In genomic region chr11:3710485-3711259, GRCh38 we compare ENCODE assay signal across 20 cellular contexts. TPM values are rescaled to one million over a fixed set of nuclear protein-coding genes. Genes with fewer than 3 reads are reported as not detected.
DNase-seq lines count a peak whose midpoint lies in the region; ATAC-seq, FAIRE-seq and TF ChIP-seq lines count a peak whose summit lies in the region.
"Had no signal": no experiment of that assay in that cellular context is flagged by ENCODE, and none has a peak within 500 bp of the region (broad histone marks: within the 10 kb centered on the region; RNA-seq: fewer than 3 reads in every experiment).

No MANE protein-coding gene starts in this region.

- ATAC-seq in activated naive CD8-positive, alpha-beta T cell treated with anti-CD3 and anti-CD28 coated beads, Interleukin-2, amount 50 U/mL, for 24 hours: no peak
- ATAC-seq in T-helper 17 cell: no peak
- ATAC-seq: activated T-cell treated with anti-CD3 and anti-CD28 coated beads, Interleukin-2, amount 50 U/mL, for 4 hours; body of pancreas; foreskin keratinocyte had no signal

- H3K4me3 Mint-ChIP-seq in activated naive CD8-positive, alpha-beta T cell treated with anti-CD3 and anti-CD28 coated beads, Interleukin-2, amount 50 U/mL, for 24 hours: no peak overlapping the region
- H3K4me3 Mint-ChIP-seq in T-helper 17 cell: no peak overlapping the region
- H3K4me3 Mint-ChIP-seq: activated B cell treated with CpG ODN at 0.5 μM for 24 hours; activated T-cell treated with anti-CD3 and anti-CD28 coated beads, Interleukin-2, amount 50 U/mL, for 4 hours had no signal

- H3K4me3 ChIP-seq in AG04449 (ENCODE audit: low read depth, low read length) (no peak overlapping the region), uterus (no peak overlapping the region)
- H3K4me3 ChIP-seq: body of pancreas, tibial artery had no signal

- peak; percentile 29 for DNase-seq in AG04449 (ENCODE audit: low read depth, low spot score)
- DNase-seq in H54 (ENCODE audit: insufficient read length, low spot score): no peak
- no peak for DNase-seq in activated naive CD8-positive, alpha-beta T cell treated with anti-CD3 and anti-CD28 coated beads, Interleukin-2, amount 50 U/mL, for 24 hours
- DNase-seq in iris pigment epithelial cell (ENCODE audit: low read depth): peak; percentile 81
- no peak for DNase-seq in NCI-H226
- no peak for DNase-seq in T-helper 17 cell
- no peak for DNase-seq in uterus
- DNase-seq in KBM-7: no peak
- DNase-seq: activated B cell treated with CpG ODN at 0.5 μM for 24 hours; activated T-cell treated with anti-CD3 and anti-CD28 coated beads, Interleukin-2, amount 50 U/mL, for 4 hours; BE2C; body of pancreas; DND-41; effector CD4-positive, alpha-beta T cell; foreskin keratinocyte; midbrain; NCI-H1417 treated with DMSO at 0.1 percent for 48 hours; SK-N-SH; stimulated activated CD4-positive, alpha-beta T cell treated with anti-CD3 and anti-CD28 coated beads, Interleukin-15, amount 100 ng/mL, for 24 hours; tibial artery had no signal

- peak overlapping the region; percentile 41 for H3K27ac Mint-ChIP-seq in activated naive CD8-positive, alpha-beta T cell treated with anti-CD3 and anti-CD28 coated beads, Interleukin-2, amount 50 U/mL, for 24 hours
- H3K27ac Mint-ChIP-seq in T-helper 17 cell: no peak overlapping the region
- H3K27ac Mint-ChIP-seq: activated B cell treated with CpG ODN at 0.5 μM for 24 hours had no signal

- POLR2A ChIA-PET in AG04449 (lab: Yijun Ruan, JAX): interaction anchor here (0.5 kb wide), 1 partner anchor 40 kb away, joined by 4 read pairs; no protein-coding TSS in a partner anchor

- CTCF ChIA-PET in AG04449 (lab: Yijun Ruan, JAX): interaction anchor here (1.6 to 2.3 kb wide), 2 partner anchors 9 to 362 kb away, joined by 4 to 6 read pairs; no protein-coding TSS in a partner anchor

- H3K36me3 ChIP-seq in uterus: no peaks in the 10 kb centered on the region

- no peak overlapping the region for H3K27ac ChIP-seq in uterus
- H3K27ac ChIP-seq: body of pancreas, foreskin keratinocyte, tibial artery had no signal

- TF ChIP-seq POLR2A in H54 (IDR thresholded peaks at IDR 0.05; ENCODE audit: low read depth, low read length) (no peak), uterus (IDR thresholded peaks at IDR 0.05) (no peak)

- no peaks in the 10 kb centered on the region for H3K4me1 ChIP-seq in uterus
- H3K4me1 ChIP-seq: BE2C, body of pancreas, foreskin keratinocyte, tibial artery had no signal

- no peaks in the 10 kb centered on the region for H3K27me3 Mint-ChIP-seq in activated naive CD8-positive, alpha-beta T cell treated with anti-CD3 and anti-CD28 coated beads, Interleukin-2, amount 50 U/mL, for 24 hours
- no peaks in the 10 kb centered on the region for H3K27me3 Mint-ChIP-seq in T-helper 17 cell
- H3K27me3 Mint-ChIP-seq: activated B cell treated with CpG ODN at 0.5 μM for 24 hours had no signal

- H3K36me3 Mint-ChIP-seq in activated naive CD8-positive, alpha-beta T cell treated with anti-CD3 and anti-CD28 coated beads, Interleukin-2, amount 50 U/mL, for 24 hours (ENCODE audit: low read depth): peaks cover 49% of the 10 kb centered on the region
- peaks cover 3% of the 10 kb centered on the region for H3K36me3 Mint-ChIP-seq in T-helper 17 cell (ENCODE audit: low read depth)

- no peak for TF ChIP-seq CTCF in AG04449 (IDR thresholded peaks at IDR 0.05; ENCODE audit: insufficient read depth, low read length, missing control alignments)
- TF ChIP-seq CTCF in uterus (IDR thresholded peaks at IDR 0.05): no peak

- peak; percentile 43 for FAIRE-seq in H54 (lab: Jason Lieb, UNC)

- intact Hi-C loops in uterus (cut with DNase I; ENCODE audit: low total_unique reads): no loop called here

- H3K4me1 Mint-ChIP-seq in activated naive CD8-positive, alpha-beta T cell treated with anti-CD3 and anti-CD28 coated beads, Interleukin-2, amount 50 U/mL, for 24 hours: peaks cover 9% of the 10 kb centered on the region
- H3K4me1 Mint-ChIP-seq in T-helper 17 cell: peaks cover 5% of the 10 kb centered on the region
- H3K4me1 Mint-ChIP-seq: activated B cell treated with CpG ODN at 0.5 μM for 24 hours had no signal

- H3K9me3 Mint-ChIP-seq in activated naive CD8-positive, alpha-beta T cell treated with anti-CD3 and anti-CD28 coated beads, Interleukin-2, amount 50 U/mL, for 24 hours: no peaks in the 10 kb centered on the region
- H3K9me3 Mint-ChIP-seq: activated B cell treated with CpG ODN at 0.5 μM for 24 hours; activated T-cell treated with anti-CD3 and anti-CD28 coated beads, Interleukin-2, amount 50 U/mL, for 4 hours had no signal

- in situ Hi-C loops in KBM-7 (cut with MboI; ENCODE audit: low pct_unique_long_range_greater_than_20kb, low sequenced_read_pairs): no loop called here

- H3K9me3 ChIP-seq in T-helper 17 cell (ENCODE audit: control insufficient read depth, low read length, poor library complexity, severe bottlenecking) (no peaks in the 10 kb centered on the region), uterus (no peaks in the 10 kb centered on the region)
- H3K9me3 ChIP-seq: BE2C, body of pancreas, SK-N-SH, tibial artery had no signal

- no peaks in the 10 kb centered on the region for H3K27me3 ChIP-seq in uterus
- H3K27me3 ChIP-seq: BE2C, body of pancreas, foreskin keratinocyte, tibial artery had no signal

RNA-seq across cellular contexts. Expression of gene CHRNA10, which starts 39.5 kb away (rescaled TPM):
- total RNA-seq in T-helper 17 cell (1 to 10 TPM in 1 of 2 donors, under 1 TPM in 1; 0.82 to 1.2 TPM), uterus (1 to 10 TPM in 1 of 4 donors, under 1 TPM in 1, not detected in 2; 0.76 to 2.2 TPM)

Comparison
In these comparisons a context has a peak if more than half of its experiments do, and no peak if none do; other contexts are left out.
1. DNase-seq: peak in AG04449 (single experiment) and iris pigment epithelial cell (single experiment); none in H54 (single experiment), activated naive CD8-positive, alpha-beta T cell treated with anti-CD3 and anti-CD28 coated beads, Interleukin-2, amount 50 U/mL, for 24 hours (single experiment), NCI-H226 (single experiment), T-helper 17 cell (0 of 3), uterus (0 of 2) and KBM-7 (single experiment).